Comparison of ENCODE assay signal across 1 cellular context in genomic region chr2:127625146-127625943, GRCh38.
TF ChIP-seq lines count a peak whose summit lies in the region.

No MANE protein-coding gene starts in this region.

TF ChIP-seq in HepG2, 621 proteins besides CTCF, POLR2A, EP300 and RAD21:
- TF ChIP-seq ZNF644 (CRISPR knock-in tag; IDR thresholded peaks at IDR 0.05; ENCODE audit: low read depth) = no peak
- TF ChIP-seq CSRNP1 (CRISPR knock-in tag; IDR thresholded peaks at IDR 0.05) = no peak
- no peak for TF ChIP-seq SOX6 (IDR thresholded peaks at IDR 0.05)
- TF ChIP-seq SOX6 (CRISPR knock-in tag; IDR thresholded peaks at IDR 0.05) = no peak
- no peak for TF ChIP-seq ZNF446 (CRISPR knock-in tag; IDR thresholded peaks at IDR 0.05)
- no peak for TF ChIP-seq ZNF329 (CRISPR knock-in tag; IDR thresholded peaks at IDR 0.05; ENCODE audit: low read depth)
- no peak for TF ChIP-seq HNF1B (CRISPR knock-in tag; IDR thresholded peaks at IDR 0.05)
- TF ChIP-seq ZNF331 (CRISPR knock-in tag; IDR thresholded peaks at IDR 0.05) = no peak
- no peak for TF ChIP-seq ZNF550 (CRISPR knock-in tag; IDR thresholded peaks at IDR 0.05; ENCODE audit: borderline replicate concordance)
- no peak for TF ChIP-seq ZBTB3 (CRISPR knock-in tag; IDR thresholded peaks at IDR 0.05; ENCODE audit: borderline replicate concordance, low read depth)
- no peak for TF ChIP-seq BRF2 (CRISPR knock-in tag; IDR thresholded peaks at IDR 0.05)
- no peak for TF ChIP-seq TFDP2 (CRISPR knock-in tag; IDR thresholded peaks at IDR 0.05)
- TF ChIP-seq CREM (IDR thresholded peaks at IDR 0.05) = no peak
- TF ChIP-seq CREM (CRISPR knock-in tag; IDR thresholded peaks at IDR 0.05) = no peak
- no peak for TF ChIP-seq ZNF576 (CRISPR knock-in tag; IDR thresholded peaks at IDR 0.05)
- no peak for TF ChIP-seq ZNF781 (CRISPR knock-in tag; IDR thresholded peaks at IDR 0.05; ENCODE audit: borderline replicate concordance, not compliant biosample characterization)
- TF ChIP-seq ATF4 (CRISPR knock-in tag; IDR thresholded peaks at IDR 0.05) = no peak
- no peak for TF ChIP-seq JDP2 (CRISPR knock-in tag; IDR thresholded peaks at IDR 0.05; ENCODE audit: borderline replicate concordance)
- TF ChIP-seq RNF2 (conservative IDR thresholded peaks at IDR 0.05; ENCODE audit: low read depth) = no peak
- no peak for TF ChIP-seq BRCA1 (CRISPR knock-in tag; IDR thresholded peaks at IDR 0.05)
- no peak for TF ChIP-seq ZKSCAN1 (IDR thresholded peaks at IDR 0.05; ENCODE audit: low read length)
- TF ChIP-seq ZBTB10 (CRISPR knock-in tag; IDR thresholded peaks at IDR 0.05; ENCODE audit: borderline replicate concordance) = no peak
